8 cellular contexts compared by ENCODE assay signal in genomic region chr10:74826142-74827044, GRCh38. TPM values are rescaled to one million over a fixed set of nuclear protein-coding genes. Genes with fewer than 3 reads are reported as not detected.
A peak's percentile ranks its signal among the peaks of the same experiment; 100 is the strongest.
DNase-seq lines count a peak whose midpoint lies in the region; ATAC-seq and TF ChIP-seq lines count a peak whose summit lies in the region.

Gene KAT6B, plus strand, starts transcription at chr10:74826600. Its CDS starts 16,258 bp downstream, at chr10:74842858.

- H3K9me2 ChIP-seq in GM23338 (ENCODE audit: insufficient read depth) = no peaks in the 10 kb centered on the region

- peak; percentile 9 to 27; a peak in 1 of 4 replicates for TF ChIP-seq CTCF in GM23338 (conservative IDR thresholded peaks at IDR 0.05; ENCODE audit: low read depth in 2 of 2)

- no peaks in the 10 kb centered on the region for H3K36me3 ChIP-seq in GM23338 (ENCODE audit: insufficient read depth)

- H3K4me3 Mint-ChIP-seq in GM23338 = peak within 1 kb of the TSS; percentile 85
- H3K4me3 Mint-ChIP-seq in naive B cell = peak within 1 kb of the TSS; percentile 84 to 98 (median 94)
- H3K4me3 Mint-ChIP-seq in stimulated activated memory B cell treated with anti-CD40 and anti-IgM and Interleukin-4, amounts not matched to agents 10 μg/mL and 1 μg/mL and 100 μg/mL, for 72 hours = peak within 1 kb of the TSS; percentile 96

- peak within 1 kb of the TSS; percentile 95 for H3K27ac Mint-ChIP-seq in GM23338
- peak within 1 kb of the TSS; percentile 97 to 99 (median 98) for H3K27ac Mint-ChIP-seq in naive B cell
- H3K27ac Mint-ChIP-seq in stimulated activated memory B cell treated with anti-CD40 and anti-IgM and Interleukin-4, amounts not matched to agents 10 μg/mL and 1 μg/mL and 100 μg/mL, for 72 hours = peak within 1 kb of the TSS; percentile 81

- H2AFZ ChIP-seq in GM23338 = peak within 1 kb of the TSS; percentile 81; the same call in 1 of the 2 replicates

- H3K36me3 Mint-ChIP-seq in GM23338 (ENCODE audit: low read depth) (no peaks in the 10 kb centered on the region), naive B cell (no peaks in the 10 kb centered on the region)
- peaks cover 6% of the 10 kb centered on the region for H3K36me3 Mint-ChIP-seq in stimulated activated memory B cell treated with anti-CD40 and anti-IgM and Interleukin-4, amounts not matched to agents 10 μg/mL and 1 μg/mL and 100 μg/mL, for 72 hours

- ATAC-seq in GM23338 = peak; percentile 84
- peak; percentile 74 to 77 for ATAC-seq in naive B cell (ENCODE audit: low read depth in 2 of 2)
- ATAC-seq in stimulated activated memory B cell treated with anti-CD40 and anti-IgM and Interleukin-4, amounts not matched to agents 10 μg/mL and 1 μg/mL and 100 μg/mL, for 72 hours = peak; percentile 93

- peak within 1 kb of the TSS; percentile 91 for H3K27ac ChIP-seq in GM23338 (ENCODE audit: low read depth)

- H3K4me2 ChIP-seq in GM23338 = peak within 1 kb of the TSS; percentile 96

- peaks cover 6% of the 10 kb centered on the region; the same call in 1 of the 2 replicates for H4K20me1 ChIP-seq in GM23338 (replicated peaks; ENCODE audit: insufficient read depth)

- no peaks in the 10 kb centered on the region for H3K27me3 ChIP-seq in GM23338 (ENCODE audit: insufficient read depth)

- H3K79me2 ChIP-seq in GM23338 (replicated peaks; ENCODE audit: insufficient read depth) = peaks cover 42% of the 10 kb centered on the region

- H3K9me3 Mint-ChIP-seq in GM23338 (peaks cover 3% of the 10 kb centered on the region; the same call in 2 of the 3 replicates), naive B cell (no peaks in the 10 kb centered on the region)
- peaks cover 5% of the 10 kb centered on the region for H3K9me3 Mint-ChIP-seq in stimulated activated memory B cell treated with anti-CD40 and anti-IgM and Interleukin-4, amounts not matched to agents 10 μg/mL and 1 μg/mL and 100 μg/mL, for 72 hours

- no peaks in the 10 kb centered on the region for H3F3A ChIP-seq in GM23338 (replicated peaks; ENCODE audit: low read depth)

- H3K4me1 ChIP-seq in GM23338 (ENCODE audit: insufficient read depth) = peaks cover 14% of the 10 kb centered on the region

- H3K27me3 Mint-ChIP-seq in GM23338 (ENCODE audit: insufficient read depth, low read depth, poor library complexity) = peaks cover 25% of the 10 kb centered on the region
- no peaks in the 10 kb centered on the region for H3K27me3 Mint-ChIP-seq in naive B cell
- no peaks in the 10 kb centered on the region for H3K27me3 Mint-ChIP-seq in stimulated activated memory B cell treated with anti-CD40 and anti-IgM and Interleukin-4, amounts not matched to agents 10 μg/mL and 1 μg/mL and 100 μg/mL, for 72 hours

- H3K4me1 Mint-ChIP-seq in GM23338 = peaks cover 44% of the 10 kb centered on the region
- peaks cover 34 to 45% (median 44%) of the 10 kb centered on the region in 3 donors for H3K4me1 Mint-ChIP-seq in naive B cell
- H3K4me1 Mint-ChIP-seq in stimulated activated memory B cell treated with anti-CD40 and anti-IgM and Interleukin-4, amounts not matched to agents 10 μg/mL and 1 μg/mL and 100 μg/mL, for 72 hours = peaks cover 44% of the 10 kb centered on the region

- peak; percentile 100 for DNase-seq in EL
- peak; percentile 100 for DNase-seq in GM23338 (ENCODE audit: low spot score)
- DNase-seq in LHCN-M2 (ENCODE audit: low read depth) = peak; percentile 100
- peak; percentile 99 for DNase-seq in RPMI8226
- DNase-seq in activated T-helper 1 cell treated with anti-CD3 and anti-CD28 coated beads, Interleukin-2, amount 50 U/mL, for 16 hours (ENCODE audit: low read depth in 1 of 2, low spot score in 1 of 2) = peak; percentile 99 to 100
- peak; percentile 100 for DNase-seq in fibroblast of gingiva (ENCODE audit: low read depth)
- peak; percentile 100 for DNase-seq in naive B cell

- peak within 1 kb of the TSS; percentile 85 for H3K4me3 ChIP-seq in GM23338

TF ChIP-seq in GM23338, 12 proteins besides CTCF, POLR2A, EP300 and RAD21:
- TF ChIP-seq, protein P1, sequence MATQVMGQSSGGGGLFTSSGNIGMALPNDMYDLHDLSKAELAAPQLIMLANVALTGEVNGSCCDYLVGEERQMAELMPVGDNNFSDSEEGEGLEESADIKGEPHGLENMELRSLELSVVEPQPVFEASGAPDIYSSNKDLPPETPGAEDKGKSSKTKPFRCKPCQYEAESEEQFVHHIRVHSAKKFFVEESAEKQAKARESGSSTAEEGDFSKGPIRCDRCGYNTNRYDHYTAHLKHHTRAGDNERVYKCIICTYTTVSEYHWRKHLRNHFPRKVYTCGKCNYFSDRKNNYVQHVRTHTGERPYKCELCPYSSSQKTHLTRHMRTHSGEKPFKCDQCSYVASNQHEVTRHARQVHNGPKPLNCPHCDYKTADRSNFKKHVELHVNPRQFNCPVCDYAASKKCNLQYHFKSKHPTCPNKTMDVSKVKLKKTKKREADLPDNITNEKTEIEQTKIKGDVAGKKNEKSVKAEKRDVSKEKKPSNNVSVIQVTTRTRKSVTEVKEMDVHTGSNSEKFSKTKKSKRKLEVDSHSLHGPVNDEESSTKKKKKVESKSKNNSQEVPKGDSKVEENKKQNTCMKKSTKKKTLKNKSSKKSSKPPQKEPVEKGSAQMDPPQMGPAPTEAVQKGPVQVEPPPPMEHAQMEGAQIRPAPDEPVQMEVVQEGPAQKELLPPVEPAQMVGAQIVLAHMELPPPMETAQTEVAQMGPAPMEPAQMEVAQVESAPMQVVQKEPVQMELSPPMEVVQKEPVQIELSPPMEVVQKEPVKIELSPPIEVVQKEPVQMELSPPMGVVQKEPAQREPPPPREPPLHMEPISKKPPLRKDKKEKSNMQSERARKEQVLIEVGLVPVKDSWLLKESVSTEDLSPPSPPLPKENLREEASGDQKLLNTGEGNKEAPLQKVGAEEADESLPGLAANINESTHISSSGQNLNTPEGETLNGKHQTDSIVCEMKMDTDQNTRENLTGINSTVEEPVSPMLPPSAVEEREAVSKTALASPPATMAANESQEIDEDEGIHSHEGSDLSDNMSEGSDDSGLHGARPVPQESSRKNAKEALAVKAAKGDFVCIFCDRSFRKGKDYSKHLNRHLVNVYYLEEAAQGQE (IDR thresholded peaks at IDR 0.05; ENCODE audit: unreplicated experiment) = no peak
- peak; percentile 79 for TF ChIP-seq CREB1 (CRISPR knock-in tag; IDR thresholded peaks at IDR 0.05; ENCODE audit: low read depth)

RNA-seq across cellular contexts. Expression of gene KAT6B, which starts in this region (rescaled TPM):
- 27.0 and 31.4 TPM in 2 replicates for total RNA-seq in GM23338 (2014; rRNA removed; shearing (Covaris generic))
- polyA plus RNA-seq in GM23338 (2016; fragmentation: Nextera tagmentation; extraction: Ambion mirVana) (15.4 and 21.3 TPM in 2 replicates), naive B cell (ENCODE audit: low read depth in 6 of 6) (10 to 100 TPM; 12.0 to 42.5 (median 29.4) TPM)
- total RNA-seq in LHCN-M2 (2014; rRNA removed) = 9.6 and 11.3 TPM in 2 replicates
- 4.1 TPM for polyA plus RNA-seq in LHCN-M2 (2012)

Comparison
In these comparisons a context has a peak if more than half of its experiments do, and no peak if none do; other contexts are left out.
1. Peak in every context shown above with its lines: DNase-seq, ATAC-seq, H3K4me3 ChIP-seq and H3K27ac ChIP-seq.